Comparison of ENCODE assay signal across 2 cellular contexts in the genomic region with DNA sequence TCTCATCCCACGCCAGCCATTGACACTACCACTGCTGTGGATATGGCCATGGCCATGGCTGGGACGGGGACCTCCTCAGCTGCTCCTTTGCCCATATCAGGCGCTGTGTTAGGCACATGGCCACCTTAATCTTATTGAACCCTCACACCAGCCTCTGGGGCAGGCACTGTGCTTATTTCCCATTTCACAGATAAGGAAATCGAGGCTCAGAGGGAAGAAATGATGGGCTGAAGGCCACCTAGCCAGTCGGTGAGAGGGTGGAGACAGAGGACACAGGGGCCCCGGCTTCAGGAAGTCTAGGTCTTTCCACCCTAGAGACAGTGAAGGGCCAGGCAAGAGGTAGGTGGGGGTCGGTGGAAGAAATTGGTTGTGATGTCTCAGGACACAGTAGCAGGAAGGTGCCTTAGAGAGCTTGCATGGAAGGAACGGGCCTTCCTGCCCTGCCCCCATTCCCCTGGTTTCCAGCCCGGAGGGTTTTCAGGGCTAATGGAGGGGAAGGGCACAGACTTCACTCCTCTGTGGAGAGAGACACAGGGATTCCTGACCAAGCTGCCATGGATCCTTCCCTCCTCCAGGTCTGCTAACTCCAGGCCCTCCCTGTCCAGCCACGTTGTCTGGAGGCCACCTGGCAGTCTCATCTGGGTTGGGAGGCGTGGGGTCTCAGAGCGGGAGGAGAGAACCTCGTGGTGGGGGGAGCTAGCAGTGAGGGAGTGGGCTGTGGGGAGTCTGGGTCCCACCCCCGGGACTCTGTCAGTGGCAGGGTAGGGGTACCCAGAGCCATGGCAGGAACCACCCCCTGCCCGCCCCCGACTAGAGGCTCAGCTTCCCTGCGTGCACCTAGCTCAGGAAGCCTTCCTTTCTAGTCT.
TF ChIP-seq lines count a peak whose summit lies in the region.

No MANE protein-coding gene starts in this region.

TF ChIP-seq in HEK293, 187 proteins besides CTCF, POLR2A, EP300 and RAD21 (continued from another document):
- TF ChIP-seq, protein P1, sequence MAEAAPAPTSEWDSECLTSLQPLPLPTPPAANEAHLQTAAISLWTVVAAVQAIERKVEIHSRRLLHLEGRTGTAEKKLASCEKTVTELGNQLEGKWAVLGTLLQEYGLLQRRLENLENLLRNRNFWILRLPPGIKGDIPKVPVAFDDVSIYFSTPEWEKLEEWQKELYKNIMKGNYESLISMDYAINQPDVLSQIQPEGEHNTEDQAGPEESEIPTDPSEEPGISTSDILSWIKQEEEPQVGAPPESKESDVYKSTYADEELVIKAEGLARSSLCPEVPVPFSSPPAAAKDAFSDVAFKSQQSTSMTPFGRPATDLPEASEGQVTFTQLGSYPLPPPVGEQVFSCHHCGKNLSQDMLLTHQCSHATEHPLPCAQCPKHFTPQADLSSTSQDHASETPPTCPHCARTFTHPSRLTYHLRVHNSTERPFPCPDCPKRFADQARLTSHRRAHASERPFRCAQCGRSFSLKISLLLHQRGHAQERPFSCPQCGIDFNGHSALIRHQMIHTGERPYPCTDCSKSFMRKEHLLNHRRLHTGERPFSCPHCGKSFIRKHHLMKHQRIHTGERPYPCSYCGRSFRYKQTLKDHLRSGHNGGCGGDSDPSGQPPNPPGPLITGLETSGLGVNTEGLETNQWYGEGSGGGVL (tag by site-specific recombination; IDR thresholded peaks at IDR 0.05), result peak; percentile 60
- TF ChIP-seq ZFHX2 (tag by site-specific recombination; conservative IDR thresholded peaks at IDR 0.05), result peak; percentile 67

TF ChIP-seq in WTC11, 78 proteins besides CTCF, POLR2A, EP300 and RAD21 (continued from another document):
- TF ChIP-seq FOXK1 (CRISPR knock-in tag; IDR thresholded peaks at IDR 0.05) (no peak), GTF2I (CRISPR knock-in tag; conservative IDR thresholded peaks at IDR 0.05) (no peak), TP53 (CRISPR knock-in tag; IDR thresholded peaks at IDR 0.05) (no peak), CBFB (CRISPR knock-in tag; IDR thresholded peaks at IDR 0.05; ENCODE audit: low read depth) (no peak), KAT7 (CRISPR knock-in tag; IDR thresholded peaks at IDR 0.05; ENCODE audit: borderline replicate concordance) (no peak), USF1 (CRISPR knock-in tag; IDR thresholded peaks at IDR 0.05) (no peak), MYBL2 (CRISPR knock-in tag; IDR thresholded peaks at IDR 0.05) (no peak), FOXJ3 (CRISPR knock-in tag; IDR thresholded peaks at IDR 0.05; ENCODE audit: borderline replicate concordance) (no peak)
TF ChIP-seq in WTC11: peak in this region for 0.
